9 cellular contexts compared by ENCODE assay signal in the genomic region with DNA sequence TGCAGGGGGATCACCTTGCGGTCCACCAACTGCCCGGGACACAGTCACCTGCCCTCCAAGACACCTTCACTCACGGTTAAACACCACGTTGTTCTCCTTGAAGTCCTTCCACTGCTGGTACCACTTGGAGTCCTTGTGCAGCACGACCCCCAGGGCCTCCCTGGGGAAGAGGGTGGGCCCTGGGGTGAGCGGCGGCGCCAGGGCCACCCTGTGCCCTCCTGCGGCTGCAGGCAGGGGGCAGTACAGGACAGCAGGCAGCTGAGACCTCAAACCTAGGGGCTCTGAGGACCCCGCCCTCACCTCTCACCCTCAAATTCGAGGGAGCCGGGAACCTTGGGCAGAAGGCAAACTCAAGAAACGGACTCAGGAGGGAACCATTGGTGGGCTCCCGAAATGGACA. TPM values are rescaled to one million over a fixed set of nuclear protein-coding genes. Genes with fewer than 3 reads are reported as not detected.
DNase-seq lines count a peak whose midpoint lies in the region; TF ChIP-seq lines count a peak whose summit lies in the region.
"Had no signal": no experiment of that assay in that cellular context is flagged by ENCODE, and none has a peak within 500 bp of the region (broad histone marks: within the 10 kb centered on the region; RNA-seq: fewer than 3 reads in every experiment).

No MANE protein-coding gene starts in this region.

- CTCF ChIA-PET in BJ (lab: Yijun Ruan, JAX): interaction anchor here (1.0 to 1.1 kb wide), 2 partner anchors 9 to 10 kb away, joined by 3 read pairs; a partner anchor contains a TSS

- no peaks in the 10 kb centered on the region for H3K9me3 Mint-ChIP-seq in glutamatergic neuron (ENCODE audit: unreplicated experiment)
- H3K9me3 Mint-ChIP-seq: IgD-negative memory B cell had no signal

- POLR2A ChIA-PET in BJ (lab: Charles Lee): no interaction called here

- TF ChIP-seq CTCF in BJ (IDR thresholded peaks at IDR 0.05; ENCODE audit: insufficient read depth, low read depth, low read length) (peak; percentile 41), NB4 (IDR thresholded peaks at IDR 0.05; ENCODE audit: low read depth, low read length) (peak; percentile 57), glutamatergic neuron (IDR thresholded peaks at IDR 0.05; ENCODE audit: partially characterized antibody, unreplicated experiment) (peak; percentile 23)

- H3K4me3 Mint-ChIP-seq in glutamatergic neuron (ENCODE audit: unreplicated experiment): no peak overlapping the region
- H3K4me3 Mint-ChIP-seq: IgD-negative memory B cell had no signal

- H3K4me3 ChIP-seq in BJ (ENCODE audit: low read depth, low read length) (no peak overlapping the region), NB4 (ENCODE audit: low read depth, low read length) (no peak overlapping the region)

- DNase-seq in BJ (ENCODE audit: low read depth) (no peak), NB4 (ENCODE audit: low read depth) (no peak), glutamatergic neuron (no peak), DMS 273 treated with DMSO at 0.1 percent for 48 hours (lab: John Stamatoyannopoulos, UW) (no peak)
- DNase-seq in stimulated activated CD4-positive, alpha-beta T cell treated with anti-CD3 and anti-CD28 coated beads, Interleukin-4, amount 100 ng/mL, for 4 hours: no peak
- DNase-seq in activated CD4-positive, CD25-positive, alpha-beta regulatory T cell treated with anti-CD3 and anti-CD28 coated beads, Interleukin-2, amount 50 U/mL, for 72 hours: no peak
- DNase-seq: CD8-positive, alpha-beta memory T cell; stimulated activated CD8-positive, alpha-beta memory T cell treated with anti-CD3 and anti-CD28 coated beads, Interleukin-4, amount 100 ng/mL, for 48 hours had no signal

- H3K36me3 ChIP-seq in BJ (ENCODE audit: control insufficient read depth, insufficient read depth, low read length): peaks cover 49% of the 10 kb centered on the region

- no peaks in the 10 kb centered on the region for H3K27me3 ChIP-seq in BJ (ENCODE audit: control insufficient read depth, insufficient read depth, low read length)

- peaks cover under 1% of the 10 kb centered on the region for H3K4me1 Mint-ChIP-seq in glutamatergic neuron (ENCODE audit: low read depth, unreplicated experiment)

- peaks cover 2% of the 10 kb centered on the region for H3K27me3 Mint-ChIP-seq in glutamatergic neuron (ENCODE audit: unreplicated experiment)
- H3K27me3 Mint-ChIP-seq: CD8-positive, alpha-beta memory T cell; IgD-negative memory B cell had no signal

- no peak for TF ChIP-seq POLR2A in NB4 (IDR thresholded peaks at IDR 0.05; ENCODE audit: extremely low read depth, insufficient read length)

- H3K27ac Mint-ChIP-seq in glutamatergic neuron (ENCODE audit: unreplicated experiment): no peak overlapping the region
- H3K27ac Mint-ChIP-seq: CD8-positive, alpha-beta memory T cell; IgD-negative memory B cell had no signal

- no peaks in the 10 kb centered on the region for H3K36me3 Mint-ChIP-seq in glutamatergic neuron (ENCODE audit: unreplicated experiment)

RNA-seq across cellular contexts. Expression of a gene that starts 7.5 kb away (rescaled TPM):
- 1.3 and 2.0 TPM in 2 replicates for polyA plus RNA-seq in BJ (2011; rRNA removed)
- polyA minus RNA-seq in BJ (2011; rRNA and poly(A)+ RNA removed): 0.57 and 1.2 TPM in 2 replicates
- total RNA-seq in glutamatergic neuron (ENCODE audit: unreplicated experiment): 90.6 TPM
- polyA plus RNA-seq: CD8-positive, alpha-beta memory T cell; IgD-negative memory B cell had no signal

RNA-seq across cellular contexts. Expression of a gene that starts 10.1 kb away (rescaled TPM):
- polyA plus RNA-seq in BJ (2011; rRNA removed): 51.1 and 56.6 TPM in 2 replicates
- polyA minus RNA-seq in BJ (2011; rRNA and poly(A)+ RNA removed): 20.1 and 37.0 TPM in 2 replicates
- 109 TPM for total RNA-seq in glutamatergic neuron (ENCODE audit: unreplicated experiment)

RNA-seq across cellular contexts. Expression of a gene that starts 13.3 kb away (rescaled TPM):
- polyA plus RNA-seq in BJ (2011; rRNA removed): 16.6 and 28.2 TPM in 2 replicates
- polyA minus RNA-seq in BJ (2011; rRNA and poly(A)+ RNA removed): 10.1 and 15.6 TPM in 2 replicates
- 18.6 TPM for total RNA-seq in glutamatergic neuron (ENCODE audit: unreplicated experiment)

RNA-seq across cellular contexts. Expression of a gene that starts 18.8 kb away (rescaled TPM):
- polyA plus RNA-seq in BJ (2011; rRNA removed): 0.50 and 0.61 TPM in 2 replicates
- polyA minus RNA-seq in BJ (2011; rRNA and poly(A)+ RNA removed): 0.57 and 1.2 TPM in 2 replicates
- 0.69 TPM for total RNA-seq in glutamatergic neuron (ENCODE audit: unreplicated experiment)
- polyA plus RNA-seq: IgD-negative memory B cell had no signal

RNA-seq across cellular contexts. Expression of a gene that starts 29.7 kb away (rescaled TPM):
- polyA plus RNA-seq in BJ (2011; rRNA removed): 6.2 and 8.0 TPM in 2 replicates
- 10.1 and 10.3 TPM in 2 replicates for polyA minus RNA-seq in BJ (2011; rRNA and poly(A)+ RNA removed)
- total RNA-seq in glutamatergic neuron (ENCODE audit: unreplicated experiment): 44.2 TPM
